1 cellular context compared by ENCODE assay signal in genomic region chr14:51239813-51240803, GRCh38.
A peak's percentile ranks its signal among the peaks of the same experiment; 100 is the strongest.
TF ChIP-seq lines count a peak whose summit lies in the region.

Gene TMX1 (plus strand): TSS chr14:51240247. CDS start chr14:51240293, 46 bp downstream.

TF ChIP-seq in WTC11, 78 proteins besides CTCF, POLR2A, EP300 and RAD21 (continued from another document and continues in another):
- peak; percentile 79; the same call in 1 of the 2 replicates for TF ChIP-seq ARID4B (CRISPR knock-in tag; IDR thresholded peaks at IDR 0.05; ENCODE audit: borderline replicate concordance)
- peak; percentile 87 for TF ChIP-seq E2F5 (CRISPR knock-in tag; IDR thresholded peaks at IDR 0.05)
- TF ChIP-seq CREM (CRISPR knock-in tag; IDR thresholded peaks at IDR 0.05) = peak; percentile 71; the same call in 1 of the 2 replicates
- no peak for TF ChIP-seq SMAD4 (CRISPR knock-in tag; IDR thresholded peaks at IDR 0.05)
- TF ChIP-seq ATF1 (CRISPR knock-in tag; IDR thresholded peaks at IDR 0.05) = peak; percentile 75; the same call in 1 of the 2 replicates
- TF ChIP-seq ESRRA (CRISPR knock-in tag; IDR thresholded peaks at IDR 0.05; ENCODE audit: borderline replicate concordance) = 0 out of 2 replicates have a peak, but pooled peaks have one; percentile 38
- TF ChIP-seq PRRX2 (CRISPR knock-in tag; IDR thresholded peaks at IDR 0.05) = no peak
- no peak for TF ChIP-seq AR (CRISPR knock-in tag; IDR thresholded peaks at IDR 0.05)
- TF ChIP-seq ERG (CRISPR knock-in tag; IDR thresholded peaks at IDR 0.05) = peak; percentile 19; the same call in 1 of the 2 replicates
- TF ChIP-seq E2F1 (CRISPR knock-in tag; IDR thresholded peaks at IDR 0.05) = no peak
- no peak for TF ChIP-seq EMX1 (CRISPR knock-in tag; IDR thresholded peaks at IDR 0.05)
- no peak for TF ChIP-seq ZNF396 (CRISPR knock-in tag; IDR thresholded peaks at IDR 0.05; ENCODE audit: borderline replicate concordance)
- no peak for TF ChIP-seq SOX15 (CRISPR knock-in tag; IDR thresholded peaks at IDR 0.05)
- TF ChIP-seq FOXK1 (CRISPR knock-in tag; IDR thresholded peaks at IDR 0.05) = peak; percentile 56; the same call in 1 of the 2 replicates
- no peak for TF ChIP-seq FOXJ3 (CRISPR knock-in tag; IDR thresholded peaks at IDR 0.05; ENCODE audit: borderline replicate concordance)
- no peak for TF ChIP-seq ZNF416 (CRISPR knock-in tag; IDR thresholded peaks at IDR 0.05)
- TF ChIP-seq ATF2 (CRISPR knock-in tag; IDR thresholded peaks at IDR 0.05; ENCODE audit: borderline replicate concordance, low read depth) = no peak
- TF ChIP-seq NFE2L1 (CRISPR knock-in tag; IDR thresholded peaks at IDR 0.05) = no peak
- peak; percentile 86 for TF ChIP-seq ETV6 (CRISPR knock-in tag; IDR thresholded peaks at IDR 0.05)
- peak; percentile 98 for TF ChIP-seq KAT7 (CRISPR knock-in tag; IDR thresholded peaks at IDR 0.05; ENCODE audit: borderline replicate concordance)
- TF ChIP-seq JAZF1 (CRISPR knock-in tag; IDR thresholded peaks at IDR 0.05) = no peak
- TF ChIP-seq TEAD4 (CRISPR knock-in tag; IDR thresholded peaks at IDR 0.05) = no peak
- TF ChIP-seq SP1 (CRISPR knock-in tag; conservative IDR thresholded peaks at IDR 0.05) = 0 out of 2 replicates have a peak, but pooled peaks have one; percentile 24
- no peak for TF ChIP-seq TCF7 (CRISPR knock-in tag; IDR thresholded peaks at IDR 0.05; ENCODE audit: low read depth)
- no peak for TF ChIP-seq PRDM15 (CRISPR knock-in tag; IDR thresholded peaks at IDR 0.05)
- no peak for TF ChIP-seq CBFB (CRISPR knock-in tag; IDR thresholded peaks at IDR 0.05; ENCODE audit: low read depth)
- no peak for TF ChIP-seq ZNF121 (CRISPR knock-in tag; IDR thresholded peaks at IDR 0.05)
- TF ChIP-seq RELA (CRISPR knock-in tag; IDR thresholded peaks at IDR 0.05; ENCODE audit: borderline replicate concordance) = no peak
- TF ChIP-seq JUN (CRISPR knock-in tag; IDR thresholded peaks at IDR 0.05) = 0 out of 2 replicates have a peak, but pooled peaks have one; percentile 53
- no peak for TF ChIP-seq CDX4 (CRISPR knock-in tag; IDR thresholded peaks at IDR 0.05; ENCODE audit: borderline replicate concordance)
- TF ChIP-seq NR3C1 (CRISPR knock-in tag; conservative IDR thresholded peaks at IDR 0.05; ENCODE audit: low read depth) = no peak
- TF ChIP-seq NFATC4 (CRISPR knock-in tag; IDR thresholded peaks at IDR 0.05) = no peak
- TF ChIP-seq USF2 (CRISPR knock-in tag; IDR thresholded peaks at IDR 0.05) = peak; percentile 37; the same call in 1 of the 2 replicates
- TF ChIP-seq ATF6 (CRISPR knock-in tag; IDR thresholded peaks at IDR 0.05) = no peak
- TF ChIP-seq ZMAT4 (CRISPR knock-in tag; IDR thresholded peaks at IDR 0.05) = no peak
- TF ChIP-seq GTF2I (CRISPR knock-in tag; conservative IDR thresholded peaks at IDR 0.05) = no peak
